In genomic region chr9:89933578-89933977, GRCh38 we compare ENCODE assay signal across 19 cellular contexts.
DNase-seq lines count a peak whose midpoint lies in the region; ATAC-seq, FAIRE-seq and TF ChIP-seq lines count a peak whose summit lies in the region.
"Had no signal": no experiment of that assay in that cellular context is flagged by ENCODE, and none has a peak within 500 bp of the region (broad histone marks: within the 10 kb centered on the region; RNA-seq: fewer than 3 reads in every experiment).

No MANE protein-coding gene starts in this region.

- 78% methylated on average over 4 of the region's 4 CpGs for WGBS in suprapubic skin
- 4 to 7% methylated on average over 4 of the region's 4 CpGs for WGBS in aorta, 2 donors

- no peak for TF ChIP-seq EP300 in suprapubic skin (IDR thresholded peaks at IDR 0.05)

- no peak for TF ChIP-seq POLR2A in suprapubic skin (IDR thresholded peaks at IDR 0.05)

- no peak for TF ChIP-seq CTCF in suprapubic skin (IDR thresholded peaks at IDR 0.05)

- H3K9me3 ChIP-seq in suprapubic skin (no peaks in the 10 kb centered on the region), aorta (ENCODE audit: control insufficient read depth, low read length) (no peaks in the 10 kb centered on the region)
- H3K9me3 ChIP-seq: BLaER1, Caco-2 had no signal

- peak; percentile 21 for DNase-seq in activated CD8-positive, alpha-beta memory T cell treated with anti-CD3 and anti-CD28 coated beads for 24 hours
- DNase-seq in activated CD8-positive, alpha-beta memory T cell treated with anti-CD3 and anti-CD28 coated beads, Interleukin-2, amount 50 U/mL, for 48 hours: no peak
- DNase-seq in left lobe of liver (ENCODE audit: low spot score) (peak; percentile 45), suprapubic skin (ENCODE audit: low spot score in 2 of 2) (no peak), aorta (no peak), iPS-NIHi7 (ENCODE audit: extremely low spot score) (no peak), frontal cortex (ENCODE audit: low spot score in 2 of 2) (no peak), NCI-H524 treated with DMSO at 0.1 percent for 48 hours (lab: John Stamatoyannopoulos, UW) (no peak)
- DNase-seq: AML-193; Caco-2; CD8-positive, alpha-beta memory T cell; DND-41; GDM1; GOT3; H9 had no signal

- H3K36me3 ChIP-seq in suprapubic skin (no peaks in the 10 kb centered on the region), aorta (ENCODE audit: control insufficient read depth in 1 of 2, insufficient read depth in 2 of 2, low read length in 1 of 2) (no peaks in the 10 kb centered on the region)
- H3K36me3 ChIP-seq: BLaER1 had no signal

- intact Hi-C loops in aorta (cut with DNase I): no loop called here

- H3K4me1 ChIP-seq in suprapubic skin (peaks cover 39% of the 10 kb centered on the region), aorta (ENCODE audit: control insufficient read depth in 1 of 2, insufficient read depth in 2 of 2, low read length in 2 of 2) (peaks cover 0 to 5% of the 10 kb centered on the region in 2 donors)
- H3K4me1 ChIP-seq: Caco-2 had no signal

- no peak overlapping the region for H3K4me3 ChIP-seq in suprapubic skin
- H3K4me3 ChIP-seq in aorta (ENCODE audit: low read length in 2 of 2): no peak overlapping the region
- H3K4me3 ChIP-seq: BLaER1 had no signal

- FAIRE-seq in frontal cortex (lab: Jason Lieb, UNC): no peak
- FAIRE-seq: GM12892, GM19239 had no signal

- H3K27me3 ChIP-seq in suprapubic skin (no peaks in the 10 kb centered on the region), aorta (ENCODE audit: control insufficient read depth in 1 of 2, insufficient read depth in 2 of 2, low read length in 1 of 2) (no peaks in the 10 kb centered on the region)
- H3K27me3 ChIP-seq: BLaER1 had no signal

- ATAC-seq in left lobe of liver (peak; percentile 79), aorta (ENCODE audit: low FRiP score) (peak; percentile 51)

- H3K27ac ChIP-seq in suprapubic skin (peak overlapping the region; percentile 68), aorta (ENCODE audit: low read depth in 1 of 2, low read length in 2 of 2) (peak overlapping the region in 1 of 2 donors; percentile 83)
- H3K27ac ChIP-seq: 22Rv1, BLaER1 had no signal

Comparison
In these comparisons a context has a peak if more than half of its experiments do, and no peak if none do; other contexts are left out.
1. DNase-seq: peak in activated CD8-positive, alpha-beta memory T cell treated with anti-CD3 and anti-CD28 coated beads for 24 hours (single experiment) and left lobe of liver (single experiment); none in activated CD8-positive, alpha-beta memory T cell treated with anti-CD3 and anti-CD28 coated beads, Interleukin-2, amount 50 U/mL, for 48 hours (single experiment), suprapubic skin (0 of 2), aorta (0 of 2), iPS-NIHi7 (single experiment), frontal cortex (0 of 2) and NCI-H524 treated with DMSO at 0.1 percent for 48 hours (single experiment).